9 cellular contexts compared by ENCODE assay signal in the genomic region with DNA sequence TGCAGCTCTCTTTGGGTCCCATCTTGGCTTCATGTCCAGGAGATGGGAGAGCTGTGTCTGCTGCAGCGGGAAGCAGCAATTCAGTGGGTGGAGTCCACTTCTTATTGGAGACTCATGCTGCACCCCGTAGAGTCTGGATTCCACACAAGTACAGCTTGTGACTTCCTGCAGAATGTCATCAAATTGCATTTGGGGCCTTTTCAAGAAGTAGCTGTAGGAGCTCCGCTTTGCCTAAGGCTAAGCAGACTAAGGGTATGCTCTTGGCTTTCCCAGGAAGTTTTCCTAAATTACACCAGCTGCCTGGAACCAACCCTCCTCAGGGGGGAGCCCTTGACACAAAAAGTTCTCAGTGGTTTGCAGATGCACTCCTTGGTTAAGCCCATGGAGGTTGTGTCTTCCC. TPM values are rescaled to one million over a fixed set of nuclear protein-coding genes. Genes with fewer than 3 reads are reported as not detected.
DNase-seq lines count a peak whose midpoint lies in the region; ATAC-seq and TF ChIP-seq lines count a peak whose summit lies in the region.
"Had no signal": no experiment of that assay in that cellular context is flagged by ENCODE, and none has a peak within 500 bp of the region (broad histone marks: within the 10 kb centered on the region; RNA-seq: fewer than 3 reads in every experiment).

No MANE protein-coding gene starts in this region.

- ATAC-seq in Panc1 (peak; percentile 64), upper lobe of right lung (peak; percentile 70), GM19395 (IDR thresholded peaks at IDR 0.05; ENCODE audit: unreplicated experiment) (no peak)

- H3K9me3 ChIP-seq in cardiac muscle cell (ENCODE audit: low read depth), result no peaks in the 10 kb centered on the region
- H3K9me3 ChIP-seq in Panc1 (ENCODE audit: control insufficient read depth, insufficient read depth, low read depth, low read length), result no peaks in the 10 kb centered on the region
- no peaks in the 10 kb centered on the region for H3K9me3 ChIP-seq in upper lobe of right lung
- H3K9me3 ChIP-seq: SJSA1 had no signal

- DNase-seq in cardiac muscle cell (ENCODE audit: low read depth in 1 of 2, low spot score in 1 of 2) (peak in 1 of 2 donors; percentile 50), cardiac septum (ENCODE audit: low spot score) (no peak), Panc1 (ENCODE audit: low read depth, low spot score) (no peak), fibroblast of peridontal ligament (ENCODE audit: extremely low read depth) (peak; percentile 39), upper lobe of right lung (no peak), SHP77 (lab: John Stamatoyannopoulos, UW) (no peak)
- DNase-seq in effector CD8-positive, alpha-beta T cell (lab: John Stamatoyannopoulos, UW), result no peak

- TF ChIP-seq CTCF in cardiac muscle cell (IDR thresholded peaks at IDR 0.05; ENCODE audit: low read depth, low read length) (peak; percentile 56), Panc1 (IDR thresholded peaks at IDR 0.05) (no peak; the same call in 1 of the 2 replicates), upper lobe of right lung (IDR thresholded peaks at IDR 0.05) (peak; percentile 49)

- H3K4me1 ChIP-seq in cardiac muscle cell (ENCODE audit: low read depth) (peaks cover 14% of the 10 kb centered on the region), Panc1 (ENCODE audit: control insufficient read depth, insufficient read depth, low read length) (peaks cover 7% of the 10 kb centered on the region; the same call in 1 of the 2 replicates), upper lobe of right lung (peaks cover 1% of the 10 kb centered on the region)

- in situ Hi-C loops in Panc1 (cut with HindIII; ENCODE audit: low pct_unique_long_range_greater_than_20kb, low sequenced_read_pairs), result no loop called here

- H3K4me3 ChIP-seq in cardiac muscle cell, result no peak overlapping the region
- no peak overlapping the region for H3K4me3 ChIP-seq in Panc1 (ENCODE audit: low read depth in 2 of 2, low read length in 2 of 2)
- no peak overlapping the region for H3K4me3 ChIP-seq in upper lobe of right lung
- H3K4me3 ChIP-seq: SJSA1 had no signal

- POLR2A ChIA-PET in Panc1 (lab: Charles Lee), result no interaction called here

- CTCF ChIA-PET in Panc1 (lab: Charles Lee), result no interaction called here

- H3K36me3 ChIP-seq in cardiac muscle cell, result no peaks in the 10 kb centered on the region
- no peaks in the 10 kb centered on the region for H3K36me3 ChIP-seq in Panc1 (ENCODE audit: control insufficient read depth, insufficient read depth, low read length)
- no peaks in the 10 kb centered on the region for H3K36me3 ChIP-seq in upper lobe of right lung
- H3K36me3 ChIP-seq: SJSA1 had no signal

- intact Hi-C loops in cardiac septum (cut with DNase I) (no loop called here), Panc1 (cut with micrococcal nuclease; ENCODE audit: unreplicated experiment) (loop anchor here (2.0 kb wide), 1 partner anchor 102 kb away; no protein-coding TSS in a partner anchor), upper lobe of right lung (cut with DNase I) (no loop called here)

- BruUV-seq in Panc1 (replicated peaks; lab: Mats Ljungman, UMichigan), result no TSS peak

- H3K27ac ChIP-seq in cardiac muscle cell (no peak overlapping the region), Panc1 (ENCODE audit: low read length) (no peak overlapping the region), upper lobe of right lung (no peak overlapping the region)
- H3K27ac ChIP-seq: SJSA1 had no signal

- H3K27me3 ChIP-seq in cardiac muscle cell (no peaks in the 10 kb centered on the region), Panc1 (ENCODE audit: control insufficient read depth, insufficient read depth, low read length) (no peaks in the 10 kb centered on the region), upper lobe of right lung (no peaks in the 10 kb centered on the region)
- H3K27me3 ChIP-seq: SJSA1 had no signal

RNA-seq across cellular contexts. Expression of a gene that starts 5.7 kb away (rescaled TPM):
- total RNA-seq in cardiac muscle cell (6.2 and 7.5 TPM in 2 replicates), cardiac septum (14.9 TPM), Panc1 (2021; ENCODE audit: unreplicated experiment) (10.5 TPM), upper lobe of right lung (24.6 TPM)
- 4.5 and 5.5 TPM in 2 replicates for polyA plus RNA-seq in cardiac muscle cell
- polyA plus RNA-seq in Panc1 (2012; ENCODE audit: insufficient read length), result 13.4 TPM

RNA-seq across cellular contexts. Expression of a gene that starts 18.3 kb away (rescaled TPM):
- total RNA-seq in cardiac muscle cell (12.8 and 18.6 TPM in 2 replicates), cardiac septum (38.2 TPM), Panc1 (2021; ENCODE audit: unreplicated experiment) (40.1 TPM), upper lobe of right lung (61.1 TPM)
- polyA plus RNA-seq in cardiac muscle cell, result 20.3 and 23.7 TPM in 2 replicates
- 31.4 TPM for polyA plus RNA-seq in Panc1 (2012; ENCODE audit: insufficient read length)

RNA-seq across cellular contexts. Expression of a gene that starts 45.8 kb away (rescaled TPM):
- total RNA-seq in cardiac muscle cell (83.6 and 100 TPM in 2 replicates), cardiac septum (190 TPM), Panc1 (2021; ENCODE audit: unreplicated experiment) (39.0 TPM), upper lobe of right lung (32.2 TPM)
- 110 and 120 TPM in 2 replicates for polyA plus RNA-seq in cardiac muscle cell
- 33.8 TPM for polyA plus RNA-seq in Panc1 (2012; ENCODE audit: insufficient read length)

RNA-seq across cellular contexts. Expression of a gene that starts 49.3 kb away (rescaled TPM):
- total RNA-seq in cardiac muscle cell (1.2 TPM in 1 of 2 replicates, not detected in the other), cardiac septum (0.24 TPM), Panc1 (2021; ENCODE audit: unreplicated experiment) (not detected), upper lobe of right lung (not detected)
- polyA plus RNA-seq in cardiac muscle cell, result 0.27 and 1.4 TPM in 2 replicates
- not detected for polyA plus RNA-seq in Panc1 (2012; ENCODE audit: insufficient read length)
- total RNA-seq: SJSA1 had no signal
